10 cellular contexts compared by ENCODE assay signal in the genomic region with DNA sequence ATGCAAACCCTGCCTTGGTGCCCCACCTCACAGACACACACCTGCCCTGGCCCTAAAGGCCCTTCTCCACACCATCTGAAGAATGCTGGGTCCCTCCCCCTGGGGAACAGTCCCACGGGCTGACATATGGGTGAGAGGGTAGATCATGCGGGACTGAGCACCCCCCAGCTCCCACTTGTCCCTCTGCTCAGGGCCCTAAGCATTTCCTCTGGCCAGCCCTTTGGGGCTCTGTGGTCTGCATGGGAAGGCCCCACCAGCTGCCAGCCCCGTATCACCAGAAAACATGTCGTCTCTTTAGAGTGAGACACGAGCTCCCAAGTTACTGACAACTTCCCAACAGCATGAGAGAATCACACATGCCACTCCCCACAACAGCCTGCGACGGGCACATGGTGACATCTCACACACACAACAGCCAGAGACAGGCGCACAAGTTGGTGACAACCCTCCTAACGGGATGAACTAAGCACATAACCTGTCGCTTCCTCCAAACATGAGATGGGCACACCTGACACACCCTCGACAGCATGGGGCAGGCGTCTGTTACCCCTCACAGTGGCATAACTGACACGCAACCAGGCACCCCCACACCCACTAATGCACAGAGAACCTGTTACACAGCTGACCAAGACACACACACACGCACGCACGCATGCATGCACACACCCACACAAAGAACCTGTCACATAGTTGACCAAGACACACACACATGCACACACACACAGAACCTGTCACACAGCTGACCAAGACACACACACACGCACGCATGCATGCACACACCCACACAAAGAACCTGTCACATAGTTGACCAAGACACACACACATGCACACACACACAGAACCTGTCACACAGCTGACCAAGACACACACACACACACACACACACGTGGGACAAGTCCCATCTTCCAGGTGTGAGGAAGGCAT. TPM values are rescaled to one million over a fixed set of nuclear protein-coding genes. Genes with fewer than 3 reads are reported as not detected.
DNase-seq lines count a peak whose midpoint lies in the region; ATAC-seq, FAIRE-seq and TF ChIP-seq lines count a peak whose summit lies in the region.
"Had no signal": no experiment of that assay in that cellular context is flagged by ENCODE, and none has a peak within 500 bp of the region (broad histone marks: within the 10 kb centered on the region; RNA-seq: fewer than 3 reads in every experiment).

No MANE protein-coding gene starts in this region.

- no peak for ATAC-seq in CD4-positive, CD25-positive, alpha-beta regulatory T cell (ENCODE audit: low read depth in 2 of 2)
- ATAC-seq in body of pancreas, result no peak
- no peak for ATAC-seq in HepG2
- ATAC-seq in naive thymus-derived CD8-positive, alpha-beta T cell, result no peak
- ATAC-seq in GM21390 (IDR thresholded peaks at IDR 0.05; ENCODE audit: unreplicated experiment), result no peak

- intact Hi-C loops in body of pancreas (cut with DNase I) (no loop called here), HepG2 (cut with micrococcal nuclease; ENCODE audit: unreplicated experiment) (loop anchor here (5.0 kb wide), 1 partner anchor 100 kb away; no protein-coding TSS in a partner anchor)

- WGBS in body of pancreas, 2 donors, result 69 to 70% methylated on average over 11 to 19 of the region's 19 CpGs
- WGBS in HepG2 (ENCODE audit: low lambda C conversion rate), result 87% methylated on average over 17 of the region's 19 CpGs

- no peak overlapping the region for H3K27ac ChIP-seq in CD4-positive, CD25-positive, alpha-beta regulatory T cell (ENCODE audit: insufficient read depth, low read length, poor library complexity, severe bottlenecking)
- H3K27ac ChIP-seq in body of pancreas, result peak overlapping the region; percentile 88 to 95 (median 91)
- peak overlapping the region; percentile 95 for H3K27ac ChIP-seq in HepG2 (ENCODE audit: extremely low read length, insufficient read depth, low read length)

- H3K4me3 Mint-ChIP-seq in CD4-positive, CD25-positive, alpha-beta regulatory T cell, result no peak overlapping the region
- no peak overlapping the region for H3K4me3 Mint-ChIP-seq in naive thymus-derived CD8-positive, alpha-beta T cell

- CTCF ChIA-PET in HepG2 (lab: Yijun Ruan, JAX; ENCODE audit: low intra/inter-chr PET ratio, low total read pairs), result no interaction called here

- no TSS peak for BruUV-seq in HepG2 (replicated peaks; lab: Mats Ljungman, UMichigan)

- H3K9ac ChIP-seq in HepG2 (ENCODE audit: insufficient read depth, low read depth, low read length) (peak overlapping the region; percentile 76), skeletal muscle satellite cell (ENCODE audit: low read depth, low read length) (peak overlapping the region; percentile 16)

- in situ Hi-C loops in HepG2 (cut with HindIII; ENCODE audit: extremely low pct_ligation_motif_present, low pct_unique_long_range_greater_than_20kb), result no loop called here

- TF ChIP-seq CTCF in body of pancreas (IDR thresholded peaks at IDR 0.05) (no peak), HepG2 (CRISPR knock-in tag; IDR thresholded peaks at IDR 0.05) (no peak)

- DNase-seq in CD4-positive, CD25-positive, alpha-beta regulatory T cell, result no peak
- peak in 1 of 4 donors; percentile 17 for DNase-seq in body of pancreas
- no peak for DNase-seq in HepG2 (ENCODE audit: low spot score)
- DNase-seq in naive thymus-derived CD8-positive, alpha-beta T cell, result no peak
- no peak for DNase-seq in pons (ENCODE audit: low spot score)
- no peak for DNase-seq in DMS53 (lab: John Stamatoyannopoulos, UW)
- DNase-seq: BE2C, NCI-H2227 treated with DMSO at 0.1 percent for 48 hours had no signal

- no peaks in the 10 kb centered on the region for H3K9me3 ChIP-seq in CD4-positive, CD25-positive, alpha-beta regulatory T cell (ENCODE audit: control insufficient read depth in 2 of 2, low read length in 2 of 2)
- H3K9me3 ChIP-seq in body of pancreas (no peaks in the 10 kb centered on the region), HepG2 (ENCODE audit: low read length) (no peaks in the 10 kb centered on the region), skeletal muscle satellite cell (replicated peaks; ENCODE audit: low read length) (no peaks in the 10 kb centered on the region)
- H3K9me3 ChIP-seq: BE2C had no signal

- H4K20me1 ChIP-seq in HepG2 (ENCODE audit: insufficient read depth, low read length), result no peaks in the 10 kb centered on the region

- H3K27ac Mint-ChIP-seq in CD4-positive, CD25-positive, alpha-beta regulatory T cell, result peak overlapping the region in 2 of 3 donors; percentile 69 to 71
- H3K27ac Mint-ChIP-seq in naive thymus-derived CD8-positive, alpha-beta T cell, result peak overlapping the region in 2 of 10 donors; percentile 32 to 72

- peaks cover 4% of the 10 kb centered on the region for H3K4me1 ChIP-seq in CD4-positive, CD25-positive, alpha-beta regulatory T cell (ENCODE audit: control insufficient read depth, insufficient read depth, low read length, poor library complexity, severe bottlenecking)
- peaks cover 75% of the 10 kb centered on the region for H3K4me1 ChIP-seq in body of pancreas
- peaks cover 76% of the 10 kb centered on the region for H3K4me1 ChIP-seq in HepG2 (ENCODE audit: insufficient read depth, low read length)
- H3K4me1 ChIP-seq in skeletal muscle satellite cell (ENCODE audit: control insufficient read depth, insufficient read depth, low read length), result peaks cover 89% of the 10 kb centered on the region

- H3K4me1 Mint-ChIP-seq in CD4-positive, CD25-positive, alpha-beta regulatory T cell, result peaks cover 6 to 47% (median 17%) of the 10 kb centered on the region in 4 donors
- H3K4me1 Mint-ChIP-seq in naive thymus-derived CD8-positive, alpha-beta T cell, result peaks cover 31 to 66% (median 53%) of the 10 kb centered on the region in 4 donors

- no peaks in the 10 kb centered on the region for H3K36me3 Mint-ChIP-seq in CD4-positive, CD25-positive, alpha-beta regulatory T cell
- no peaks in the 10 kb centered on the region for H3K36me3 Mint-ChIP-seq in naive thymus-derived CD8-positive, alpha-beta T cell

- no peak for TF ChIP-seq RAD21 in HepG2 (CRISPR knock-in tag; IDR thresholded peaks at IDR 0.05)

- no peaks in the 10 kb centered on the region for H3K36me3 ChIP-seq in CD4-positive, CD25-positive, alpha-beta regulatory T cell (ENCODE audit: control insufficient read depth, insufficient read depth, low read length)
- H3K36me3 ChIP-seq in body of pancreas (replicated peaks in 1 of 2; ENCODE audit: insufficient read depth in 1 of 2, low read depth in 2 of 2) (no peaks in the 10 kb centered on the region), HepG2 (replicated peaks in 1 of 2; ENCODE audit: control insufficient read depth in 1 of 2, insufficient read depth in 2 of 2, low read length in 2 of 2) (peaks cover 1 to 5% of the 10 kb centered on the region in 2 experiments; a peak in 1 of 5 replicates), skeletal muscle satellite cell (ENCODE audit: insufficient read depth, low read length) (peaks cover 9% of the 10 kb centered on the region)
- H3K36me3 ChIP-seq: BE2C had no signal

- FAIRE-seq in HepG2 (lab: Jason Lieb, UNC), result no peak

- H2AFZ ChIP-seq in HepG2 (ENCODE audit: low read length), result no peak overlapping the region

- H3K4me3 ChIP-seq in CD4-positive, CD25-positive, alpha-beta regulatory T cell (ENCODE audit: low read depth, low read length), result no peak overlapping the region
- no peak overlapping the region for H3K4me3 ChIP-seq in body of pancreas
- peak overlapping the region in 1 of 3 experiments; percentile 57; a peak in 2 of 6 replicates for H3K4me3 ChIP-seq in HepG2 (replicated peaks in 1 of 3; ENCODE audit: insufficient read depth in 1 of 3, low read depth in 2 of 3, low read length in 3 of 3)
- no peak overlapping the region for H3K4me3 ChIP-seq in skeletal muscle satellite cell (ENCODE audit: low read length)

- no peaks in the 10 kb centered on the region for H3K27me3 Mint-ChIP-seq in CD4-positive, CD25-positive, alpha-beta regulatory T cell
- H3K27me3 Mint-ChIP-seq in naive thymus-derived CD8-positive, alpha-beta T cell, result no peaks in the 10 kb centered on the region

- TF ChIP-seq EP300 in HepG2 (IDR thresholded peaks at IDR 0.05; ENCODE audit: low read depth in 2 of 2, low read length in 2 of 2) (no peak), HepG2 (CRISPR knock-in tag; IDR thresholded peaks at IDR 0.05; ENCODE audit: borderline replicate concordance) (no peak)

- TF ChIP-seq POLR2A in body of pancreas (IDR thresholded peaks at IDR 0.05), result no peak
- TF ChIP-seq POLR2A in HepG2 (IDR thresholded peaks at IDR 0.05; ENCODE audit: insufficient read depth in 1 of 2, low read depth in 2 of 2, low read length in 2 of 2), result no peak

- POLR2A ChIA-PET in HepG2 (lab: Yijun Ruan, JAX), result interaction anchor here (1.0 to 3.4 kb wide), 18 partner anchors 8 to 163 kb away, joined by 3 to 48 read pairs (median 8); a partner anchor contains a TSS
- POLR2A ChIA-PET in naive thymus-derived CD8-positive, alpha-beta T cell (lab: Charles Lee), result no interaction called here

- no peaks in the 10 kb centered on the region for H3K27me3 ChIP-seq in CD4-positive, CD25-positive, alpha-beta regulatory T cell (ENCODE audit: control insufficient read depth, insufficient read depth, low read length)
- no peaks in the 10 kb centered on the region for H3K27me3 ChIP-seq in body of pancreas
- H3K27me3 ChIP-seq in HepG2 (ENCODE audit: control insufficient read depth in 1 of 2, insufficient read depth in 2 of 2, low read length in 2 of 2), result no peaks in the 10 kb centered on the region
- H3K27me3 ChIP-seq in skeletal muscle satellite cell (ENCODE audit: control insufficient read depth, insufficient read depth, low read length), result no peaks in the 10 kb centered on the region
- H3K27me3 ChIP-seq: BE2C had no signal

- no peaks in the 10 kb centered on the region for H3K9me3 Mint-ChIP-seq in CD4-positive, CD25-positive, alpha-beta regulatory T cell
- no peaks in the 10 kb centered on the region for H3K9me3 Mint-ChIP-seq in naive thymus-derived CD8-positive, alpha-beta T cell

- H3K4me2 ChIP-seq in HepG2 (ENCODE audit: low read depth, low read length), result peak overlapping the region; percentile 86
- H3K4me2 ChIP-seq in skeletal muscle satellite cell (ENCODE audit: low read length), result peak overlapping the region; percentile 40

- H3K79me2 ChIP-seq in HepG2 (ENCODE audit: insufficient read depth, low read length), result peaks cover 16% of the 10 kb centered on the region

RNA-seq across cellular contexts. Expression of a gene that starts 41.2 kb away (rescaled TPM):
- 26.2 TPM for total RNA-seq in CD4-positive, CD25-positive, alpha-beta regulatory T cell
- 1 to 10 TPM in 1 of 4 donors, under 1 TPM in 3; 0.07 to 1.4 (median 0.50) TPM for polyA plus RNA-seq in CD4-positive, CD25-positive, alpha-beta regulatory T cell
- total RNA-seq in body of pancreas (10 to 100 TPM; 13.5 to 14.2 TPM), HepG2 (2016; rRNA removed; fragmentation: Illumina TruSeq; extraction: Trizol) (2.6 and 2.7 TPM in 2 replicates)
- total RNA-seq in HepG2 (2016; cell fraction: cytosol; rRNA removed; fragmentation: Illumina TruSeq; extraction: Trizol; ENCODE audit: low read depth), result 1.9 and 2.6 TPM in 2 replicates
- 3.1 and 3.5 TPM in 2 replicates for total RNA-seq in HepG2 (2016; cell fraction: insoluble cytoplasmic fraction; rRNA removed; fragmentation: Illumina TruSeq; extraction: Trizol)
- total RNA-seq in HepG2 (2016; cell fraction: membrane; rRNA removed; fragmentation: Illumina TruSeq; extraction: Trizol), result 1.6 and 2.4 TPM in 2 replicates
- total RNA-seq in HepG2 (2016; cell fraction: nucleus; rRNA removed; fragmentation: Illumina TruSeq; extraction: Trizol), result 3.0 and 6.6 TPM in 2 replicates
- polyA plus RNA-seq in HepG2 (2011; rRNA removed), result 1.0 and 1.2 TPM in 2 replicates
- polyA plus RNA-seq in HepG2 (2011; cell fraction: cytosol; rRNA removed), result 0.52 and 0.72 TPM in 2 replicates
- 7.0 and 8.3 TPM in 2 replicates for polyA plus RNA-seq in HepG2 (2011; cell fraction: nucleus; rRNA removed)
- 4.7 and 7.3 TPM in 2 replicates for polyA plus RNA-seq in HepG2 (2012)
- 0.24 and 0.35 TPM in 2 replicates for polyA plus RNA-seq in HepG2 (2016; cell fraction: cytosol; fragmentation: Illumina TruSeq; extraction: Trizol; ENCODE audit: low read depth)
- 3.9 and 4.0 TPM in 2 replicates for polyA plus RNA-seq in HepG2 (2016; cell fraction: insoluble cytoplasmic fraction; fragmentation: Illumina TruSeq; extraction: Trizol; ENCODE audit: low read depth)
- 0.32 and 0.57 TPM in 2 replicates for polyA plus RNA-seq in HepG2 (2016; cell fraction: membrane; fragmentation: Illumina TruSeq; extraction: Trizol; ENCODE audit: low read depth)
- 12.2 and 16.8 TPM in 2 replicates for polyA plus RNA-seq in HepG2 (2016; cell fraction: nucleus; fragmentation: Illumina TruSeq; extraction: Trizol; ENCODE audit: insufficient read depth, low read depth)
- 3.1 and 6.5 TPM in 2 replicates for polyA minus RNA-seq in HepG2 (2011; rRNA and poly(A)+ RNA removed; ENCODE audit: low replicate concordance)
- polyA minus RNA-seq in HepG2 (2011; cell fraction: cytosol; rRNA and poly(A)+ RNA removed), result 3.1 and 3.7 TPM in 2 replicates
- polyA minus RNA-seq in HepG2 (2011; cell fraction: nucleus; rRNA and poly(A)+ RNA removed), result 5.1 and 5.3 TPM in 2 replicates
- 11.6 and 11.9 TPM in 2 replicates for total RNA-seq in skeletal muscle satellite cell (2012; rRNA removed)
- total RNA-seq in naive thymus-derived CD8-positive, alpha-beta T cell, result 10 to 100 TPM; 19.6 to 24.7 TPM
- polyA plus RNA-seq in naive thymus-derived CD8-positive, alpha-beta T cell, result 1 to 10 TPM in 2 of 3 donors, under 1 TPM in 1; 0.57 to 2.4 (median 1.0) TPM
